In the genomic region with DNA sequence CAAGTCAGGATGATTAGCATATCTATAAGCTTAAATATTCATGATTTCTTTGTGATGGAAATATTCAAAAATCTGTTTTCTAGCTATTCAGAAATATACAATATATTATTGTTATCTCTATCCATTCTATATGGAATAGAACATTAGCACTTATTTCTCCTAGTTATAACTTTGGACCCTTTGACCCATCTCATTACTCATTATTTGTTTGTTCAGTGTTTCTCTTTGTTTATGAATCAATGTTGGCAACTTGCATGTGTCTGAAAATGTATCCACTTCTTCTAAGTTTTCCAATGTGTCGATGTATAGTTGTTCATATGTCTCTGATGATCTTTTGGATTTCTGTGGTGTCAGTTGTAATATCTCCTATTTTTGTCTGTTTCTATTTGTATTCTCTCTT, we compare ENCODE assay signal across 8 cellular contexts.
"Had no signal": no experiment of that assay in that cellular context is flagged by ENCODE, and none has a peak within 500 bp of the region (broad histone marks: within the 10 kb centered on the region; RNA-seq: fewer than 3 reads in every experiment).

No MANE protein-coding gene starts in this region.

- ATAC-seq: GM12878 had no signal

- H3K4me3 ChIP-seq: GM12878 had no signal

- FAIRE-seq: G401.6, GM12878, GM12891, GM12892, GM18507, GM19239 had no signal

- DNase-seq: GDM1, GF-D8 had no signal
